ENCODE assay signal across 8 cellular contexts in the genomic region with DNA sequence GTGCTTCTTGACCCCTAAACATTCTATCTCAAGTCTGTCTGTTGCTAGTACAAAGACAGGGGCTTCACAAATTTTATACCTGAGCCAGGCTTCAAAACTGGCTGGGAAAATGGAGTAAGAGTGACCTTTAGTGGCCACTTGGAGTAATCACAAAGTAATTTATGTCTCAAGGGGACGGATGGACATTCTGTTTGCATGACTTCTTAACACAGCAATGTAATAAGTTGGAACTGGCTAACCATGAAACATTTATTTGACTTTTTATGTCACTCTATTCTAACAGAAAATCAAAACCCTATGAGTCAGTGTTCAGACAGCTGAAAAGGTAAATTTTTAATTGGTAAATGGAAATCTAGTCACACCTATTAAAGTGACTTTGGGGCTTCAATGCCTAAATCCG.
DNase-seq lines count a peak whose midpoint lies in the region; ATAC-seq and TF ChIP-seq lines count a peak whose summit lies in the region.

No MANE protein-coding gene starts in this region.

- DNase-seq in EL, result peak; percentile 73
- peak; percentile 71 for DNase-seq in HFF-Myc (ENCODE audit: extremely low read depth, low read depth)
- peak; percentile 24 for DNase-seq in NCI-H226
- DNase-seq in brain microvascular endothelial cell, result peak; percentile 67
- peak; percentile 37 for DNase-seq in kidney epithelial cell (ENCODE audit: low read depth)
- no peak for DNase-seq in uterus
- no peak for DNase-seq in mucosa of gallbladder (ENCODE audit: low spot score)

- H3K36me3 ChIP-seq in brain microvascular endothelial cell (replicated peaks) (no peaks in the 10 kb centered on the region), kidney epithelial cell (ENCODE audit: control insufficient read depth, insufficient read depth, low read length) (no peaks in the 10 kb centered on the region), uterus (no peaks in the 10 kb centered on the region)

- H3K9me3 ChIP-seq in uterus, result no peaks in the 10 kb centered on the region

- TF ChIP-seq POLR2A in uterus (IDR thresholded peaks at IDR 0.05), result no peak

- TF ChIP-seq CTCF in HFF-Myc (IDR thresholded peaks at IDR 0.05; ENCODE audit: low read depth, low read length, missing control alignments) (peak; percentile 53), brain microvascular endothelial cell (IDR thresholded peaks at IDR 0.05; ENCODE audit: low read depth, low read length, missing control alignments) (peak; percentile 60), kidney epithelial cell (IDR thresholded peaks at IDR 0.05; ENCODE audit: insufficient read depth, low read length, poor library complexity, severe bottlenecking) (peak; percentile 62), uterus (IDR thresholded peaks at IDR 0.05) (peak; percentile 38 to 82 (median 62))

- H3K4me3 ChIP-seq in HFF-Myc (replicated peaks; ENCODE audit: low read depth, low read length), result no peak overlapping the region
- H3K4me3 ChIP-seq in brain microvascular endothelial cell (ENCODE audit: low read depth, low read length), result no peak overlapping the region
- H3K4me3 ChIP-seq in kidney epithelial cell (ENCODE audit: low read depth, low read length), result no peak overlapping the region
- no peak overlapping the region for H3K4me3 ChIP-seq in uterus

- intact Hi-C loops in uterus (cut with DNase I; ENCODE audit: low total_unique reads), result no loop called here

- in situ Hi-C loops in brain microvascular endothelial cell (cut with HindIII; ENCODE audit: low pct_ligation_motif_present, low sequenced_read_pairs), result no loop called here

- no peaks in the 10 kb centered on the region for H3K4me1 ChIP-seq in uterus

- H3K27me3 ChIP-seq in brain microvascular endothelial cell (replicated peaks), result no peaks in the 10 kb centered on the region
- no peaks in the 10 kb centered on the region for H3K27me3 ChIP-seq in kidney epithelial cell (ENCODE audit: control insufficient read depth, insufficient read depth, low read length)
- H3K27me3 ChIP-seq in uterus, result no peaks in the 10 kb centered on the region

- ATAC-seq in HG03039 (IDR thresholded peaks at IDR 0.05; ENCODE audit: unreplicated experiment), result no peak

- H3K27ac ChIP-seq in brain microvascular endothelial cell, result no peak overlapping the region
- H3K27ac ChIP-seq in uterus, result peak overlapping the region; percentile 2 to 6

Comparison
In these comparisons a context has a peak if more than half of its experiments do, and no peak if none do; other contexts are left out.
1. DNase-seq: peak in EL (single experiment), HFF-Myc (single experiment), NCI-H226 (single experiment), brain microvascular endothelial cell (single experiment) and kidney epithelial cell (single experiment); none in uterus (0 of 2) and mucosa of gallbladder (single experiment).
2. Peak in every context shown above with its lines, with median percentiles within 50 percentile points of each other: CTCF ChIP-seq.